Comparison of ENCODE assay signal across 8 cellular contexts in the genomic region with DNA sequence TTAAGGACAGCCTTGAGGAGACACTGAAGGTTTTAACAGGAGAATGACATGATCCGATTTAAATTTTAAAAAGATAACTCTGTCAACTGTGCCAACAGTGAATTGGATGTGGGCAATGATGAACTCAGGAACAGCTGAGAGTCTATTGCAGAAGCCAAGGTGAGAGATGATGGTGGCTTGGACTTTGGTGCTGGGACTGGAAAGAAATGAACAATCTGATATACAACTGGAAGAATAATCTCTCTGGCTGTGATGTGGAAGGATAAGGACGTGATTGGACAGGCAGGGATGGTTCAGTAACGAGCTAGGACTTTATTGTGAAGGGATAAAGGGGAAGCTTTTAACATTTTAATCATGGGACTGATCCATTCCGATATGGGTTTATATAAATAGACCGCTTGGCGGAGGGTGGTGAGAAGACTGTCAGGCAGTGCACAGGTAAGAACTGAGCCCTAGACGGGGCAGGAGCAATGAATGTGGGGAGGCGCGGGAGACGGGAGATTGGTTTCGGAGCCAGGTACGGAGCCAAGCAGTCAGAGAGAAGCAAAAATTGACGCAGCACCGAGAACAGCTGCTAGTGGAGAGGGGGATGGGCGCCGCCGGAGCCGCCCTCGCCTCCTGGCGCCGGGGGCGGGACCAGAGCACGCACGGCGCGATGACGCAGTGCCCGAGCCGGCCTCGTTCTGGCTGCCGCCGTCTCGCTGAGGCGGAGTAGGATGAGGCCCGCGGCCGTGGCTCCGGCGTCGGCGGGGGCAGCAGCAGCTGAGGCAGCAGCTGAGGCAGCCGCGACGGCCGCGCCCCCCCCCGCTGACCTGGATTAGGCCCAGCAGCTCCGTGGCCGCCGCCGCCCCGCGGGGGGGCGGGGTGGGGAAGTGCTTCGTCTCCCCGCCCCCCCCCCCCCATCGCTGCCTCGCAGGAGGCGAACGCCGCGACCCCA. TPM values are rescaled to one million over a fixed set of nuclear protein-coding genes. Genes with fewer than 3 reads are reported as not detected.
DNase-seq lines count a peak whose midpoint lies in the region; ATAC-seq, FAIRE-seq and TF ChIP-seq lines count a peak whose summit lies in the region.

Gene RNF11 (plus strand): TSS at position 663 of the 937 bp plus-strand sequence. CDS start 484 bp downstream, outside the sequence.

- no peaks in the 10 kb centered on the region for H3K9me3 ChIP-seq in BLaER1 treated with 17β-estradiol and CSF1 and Interleukin-3, amounts not matched to agents 10 nM and 100 nM (replicated peaks in 1 of 11)
- no peaks in the 10 kb centered on the region for H3K9me3 ChIP-seq in HepG2 (ENCODE audit: low read length)

- H3K36me3 ChIP-seq in BLaER1 treated with 17β-estradiol and CSF1 and Interleukin-3, amounts not matched to agents 10 nM and 100 nM = peaks cover 0 to 9% (median 0%) of the 10 kb centered on the region in 11 experiments; a peak in 3 of 22 replicates
- H3K36me3 ChIP-seq in HepG2 (replicated peaks in 1 of 2; ENCODE audit: control insufficient read depth in 1 of 2, insufficient read depth in 2 of 2, low read length in 2 of 2) = no peaks in the 10 kb centered on the region

- no peaks in the 10 kb centered on the region for H3K27me3 ChIP-seq in BLaER1 treated with 17β-estradiol and CSF1 and Interleukin-3, amounts not matched to agents 10 nM and 100 nM
- peaks cover 1 to 3% of the 10 kb centered on the region in 2 experiments; a peak in 1 of 5 replicates for H3K27me3 ChIP-seq in HepG2 (ENCODE audit: control insufficient read depth in 1 of 2, insufficient read depth in 2 of 2, low read length in 2 of 2)

- peak; percentile 42; the same call in 1 of the 2 replicates for TF ChIP-seq RAD21 in HepG2 (CRISPR knock-in tag; IDR thresholded peaks at IDR 0.05)

- peak within 1 kb of the TSS; percentile 94 for H3K27ac Mint-ChIP-seq in dendritic cell treated with granulocyte-macrophage colony-stimulating factor and Interleukin-4, amounts not matched to agents 40 ng/mL and 50 ng/mL, for 4 days

- H3K27ac ChIP-seq in BLaER1 treated with 17β-estradiol and CSF1 and Interleukin-3, amounts not matched to agents 10 nM and 100 nM = peak within 1 kb of the TSS; percentile 85 to 97 (median 90)
- peak within 1 kb of the TSS; percentile 76 for H3K27ac ChIP-seq in HepG2 (ENCODE audit: extremely low read length, insufficient read depth, low read length)

- peak within 1 kb of the TSS; percentile 88 to 97 (median 93) for H3K4me2 ChIP-seq in BLaER1 treated with 17β-estradiol and CSF1 and Interleukin-3, amounts not matched to agents 10 nM and 100 nM
- H3K4me2 ChIP-seq in HepG2 (ENCODE audit: low read depth, low read length) = peak within 1 kb of the TSS; percentile 92

- peaks cover 45% of the 10 kb centered on the region for H3K79me2 ChIP-seq in HepG2 (ENCODE audit: insufficient read depth, low read length)

- no peak for TF ChIP-seq CTCF in HepG2 (CRISPR knock-in tag; IDR thresholded peaks at IDR 0.05)

- TF ChIP-seq EP300 in HepG2 (IDR thresholded peaks at IDR 0.05; ENCODE audit: low read depth in 2 of 2, low read length in 2 of 2) (no peak; a peak in 1 of 4 replicates), HepG2 (CRISPR knock-in tag; IDR thresholded peaks at IDR 0.05; ENCODE audit: borderline replicate concordance) (no peak)

- DNase-seq in NCI-H69 (lab: John Stamatoyannopoulos, UW) (peak; percentile 94), HepG2 (ENCODE audit: low spot score) (peak; percentile 68)
- DNase-seq in activated CD4-positive, alpha-beta T cell treated with anti-CD3 and anti-CD28 coated beads, Interleukin-2, amount 50 U/mL, for 4 hours = peak; percentile 88 to 89
- peak; percentile 83 to 88 for DNase-seq in stimulated activated CD4-positive, alpha-beta T cell treated with anti-CD3 and anti-CD28 coated beads, Interleukin-2, amount 100 ng/mL, for 48 hours

- in situ Hi-C loops in HepG2 (cut with HindIII; ENCODE audit: extremely low pct_ligation_motif_present, low pct_unique_long_range_greater_than_20kb) = no loop called here

- ATAC-seq in GM19351 (IDR thresholded peaks at IDR 0.05; ENCODE audit: unreplicated experiment) = peak; percentile 74
- ATAC-seq in HG03520 (IDR thresholded peaks at IDR 0.05; ENCODE audit: unreplicated experiment) = peak; percentile 79
- ATAC-seq in HepG2 = peak; percentile 96

- no peaks in the 10 kb centered on the region for H3K27me3 Mint-ChIP-seq in dendritic cell treated with granulocyte-macrophage colony-stimulating factor and Interleukin-4, amounts not matched to agents 40 ng/mL and 50 ng/mL, for 4 days

- H3K9ac ChIP-seq in BLaER1 treated with 17β-estradiol and CSF1 and Interleukin-3, amounts not matched to agents 10 nM and 100 nM = peak within 1 kb of the TSS; percentile 89 to 98 (median 95)
- peak within 1 kb of the TSS; percentile 98 for H3K9ac ChIP-seq in HepG2 (ENCODE audit: insufficient read depth, low read depth, low read length)

- H3K4me3 Mint-ChIP-seq in dendritic cell treated with granulocyte-macrophage colony-stimulating factor and Interleukin-4, amounts not matched to agents 40 ng/mL and 50 ng/mL, for 4 days = peak within 1 kb of the TSS; percentile 91

- TF ChIP-seq POLR2A in HepG2 (IDR thresholded peaks at IDR 0.05; ENCODE audit: insufficient read depth in 1 of 2, low read depth in 2 of 2, low read length in 2 of 2) = peak; percentile 81 to 94

- intact Hi-C loops in dendritic cell treated with granulocyte-macrophage colony-stimulating factor and Interleukin-4, amounts not matched to agents 40 ng/mL and 50 ng/mL, for 4 days (cut with micrococcal nuclease) = loop anchor here (2.0 kb wide), 1 partner anchor 61 kb away; no protein-coding TSS in a partner anchor
- intact Hi-C loops in HepG2 (cut with micrococcal nuclease; ENCODE audit: unreplicated experiment) = loop anchor here (2.0 kb wide), 1 partner anchor 47 kb away; no protein-coding TSS in a partner anchor

- POLR2A ChIA-PET in HepG2 (lab: Yijun Ruan, JAX) = interaction anchor here (1.2 to 1.8 kb wide), 5 partner anchors 9 to 61 kb away, joined by 4 to 7 read pairs (median 4); no protein-coding TSS in a partner anchor

- H3K4me3 ChIP-seq in BLaER1 treated with 17β-estradiol and CSF1 and Interleukin-3, amounts not matched to agents 10 nM and 100 nM = peak within 1 kb of the TSS; percentile 82 to 99 (median 95)
- peak within 1 kb of the TSS; percentile 93 to 100 (median 99) for H3K4me3 ChIP-seq in HepG2 (replicated peaks in 1 of 3; ENCODE audit: insufficient read depth in 1 of 3, low read depth in 2 of 3, low read length in 3 of 3)

- peak within 1 kb of the TSS; percentile 98 for H2AFZ ChIP-seq in HepG2 (ENCODE audit: low read length)

- H3K4me1 ChIP-seq in BLaER1 treated with 17β-estradiol and CSF1 and Interleukin-3, amounts not matched to agents 10 nM and 100 nM = peaks cover 47 to 64% (median 54%) of the 10 kb centered on the region in 10 experiments
- peaks cover 52% of the 10 kb centered on the region for H3K4me1 ChIP-seq in HepG2 (ENCODE audit: insufficient read depth, low read length)

- CTCF ChIA-PET in HepG2 (lab: Yijun Ruan, JAX; ENCODE audit: low intra/inter-chr PET ratio, low total read pairs) = no interaction called here

- BruUV-seq in HepG2 (replicated peaks; lab: Mats Ljungman, UMichigan) = no TSS peak

- peak; percentile 8 for FAIRE-seq in HepG2 (lab: Jason Lieb, UNC)

- peaks cover 16% of the 10 kb centered on the region for H3K36me3 Mint-ChIP-seq in dendritic cell treated with granulocyte-macrophage colony-stimulating factor and Interleukin-4, amounts not matched to agents 40 ng/mL and 50 ng/mL, for 4 days (ENCODE audit: low read depth)

- H3K4me1 Mint-ChIP-seq in dendritic cell treated with granulocyte-macrophage colony-stimulating factor and Interleukin-4, amounts not matched to agents 40 ng/mL and 50 ng/mL, for 4 days (ENCODE audit: low read depth) = peaks cover 39% of the 10 kb centered on the region

- 5% methylated on average over 14 of the region's 62 CpGs for WGBS in HepG2 (ENCODE audit: low lambda C conversion rate)

- H3K9me3 Mint-ChIP-seq in dendritic cell treated with granulocyte-macrophage colony-stimulating factor and Interleukin-4, amounts not matched to agents 40 ng/mL and 50 ng/mL, for 4 days = no peaks in the 10 kb centered on the region

- peaks cover 27 to 45% (median 42%) of the 10 kb centered on the region in 11 experiments for H4K20me1 ChIP-seq in BLaER1 treated with 17β-estradiol and CSF1 and Interleukin-3, amounts not matched to agents 10 nM and 100 nM
- peaks cover 18% of the 10 kb centered on the region for H4K20me1 ChIP-seq in HepG2 (ENCODE audit: insufficient read depth, low read length)

TF ChIP-seq in HepG2, 621 proteins besides CTCF, POLR2A, EP300 and RAD21 (continues in another document):
- no peak for TF ChIP-seq MEF2D (CRISPR knock-in tag; IDR thresholded peaks at IDR 0.05)

RNA-seq across cellular contexts. Expression of gene RNF11, which starts in this region (rescaled TPM):
- total RNA-seq in HepG2 (2016; rRNA removed; fragmentation: Illumina TruSeq; extraction: Trizol) = 41.2 and 49.0 TPM in 2 replicates
- total RNA-seq in HepG2 (2016; cell fraction: cytosol; rRNA removed; fragmentation: Illumina TruSeq; extraction: Trizol; ENCODE audit: low read depth) = 40.4 and 41.7 TPM in 2 replicates
- total RNA-seq in HepG2 (2016; cell fraction: insoluble cytoplasmic fraction; rRNA removed; fragmentation: Illumina TruSeq; extraction: Trizol) = 44.1 and 44.9 TPM in 2 replicates
- 108 and 109 TPM in 2 replicates for total RNA-seq in HepG2 (2016; cell fraction: membrane; rRNA removed; fragmentation: Illumina TruSeq; extraction: Trizol)
- 14.6 and 15.0 TPM in 2 replicates for total RNA-seq in HepG2 (2016; cell fraction: nucleus; rRNA removed; fragmentation: Illumina TruSeq; extraction: Trizol)
- polyA plus RNA-seq in HepG2 (2011; rRNA removed) = 41.1 and 48.8 TPM in 2 replicates
- polyA plus RNA-seq in HepG2 (2011; cell fraction: cytosol; rRNA removed) = 22.4 and 47.6 TPM in 2 replicates
- polyA plus RNA-seq in HepG2 (2011; cell fraction: nucleus; rRNA removed) = 9.7 and 20.8 TPM in 2 replicates
- 50.9 and 62.3 TPM in 2 replicates for polyA plus RNA-seq in HepG2 (2012)
- 51.9 and 57.1 TPM in 2 replicates for polyA plus RNA-seq in HepG2 (2016; cell fraction: cytosol; fragmentation: Illumina TruSeq; extraction: Trizol; ENCODE audit: low read depth)
- 45.2 and 55.5 TPM in 2 replicates for polyA plus RNA-seq in HepG2 (2016; cell fraction: insoluble cytoplasmic fraction; fragmentation: Illumina TruSeq; extraction: Trizol; ENCODE audit: low read depth)
- polyA plus RNA-seq in HepG2 (2016; cell fraction: membrane; fragmentation: Illumina TruSeq; extraction: Trizol; ENCODE audit: low read depth) = 101 and 102 TPM in 2 replicates
- polyA plus RNA-seq in HepG2 (2016; cell fraction: nucleus; fragmentation: Illumina TruSeq; extraction: Trizol; ENCODE audit: insufficient read depth, low read depth) = 23.0 and 30.8 TPM in 2 replicates
- 56.8 and 62.3 TPM in 2 replicates for polyA minus RNA-seq in HepG2 (2011; rRNA and poly(A)+ RNA removed; ENCODE audit: low replicate concordance)
- 36.2 and 53.5 TPM in 2 replicates for polyA minus RNA-seq in HepG2 (2011; cell fraction: cytosol; rRNA and poly(A)+ RNA removed)
- polyA minus RNA-seq in HepG2 (2011; cell fraction: nucleus; rRNA and poly(A)+ RNA removed) = 20.1 and 41.4 TPM in 2 replicates

Comparison
In these comparisons a context has a peak if more than half of its experiments do, and no peak if none do; other contexts are left out.
1. Peak in every context shown above with its lines: DNase-seq, ATAC-seq, H3K4me3 ChIP-seq and H3K27ac ChIP-seq.